Comparison of ENCODE assay signal across 8 cellular contexts in the genomic region with DNA sequence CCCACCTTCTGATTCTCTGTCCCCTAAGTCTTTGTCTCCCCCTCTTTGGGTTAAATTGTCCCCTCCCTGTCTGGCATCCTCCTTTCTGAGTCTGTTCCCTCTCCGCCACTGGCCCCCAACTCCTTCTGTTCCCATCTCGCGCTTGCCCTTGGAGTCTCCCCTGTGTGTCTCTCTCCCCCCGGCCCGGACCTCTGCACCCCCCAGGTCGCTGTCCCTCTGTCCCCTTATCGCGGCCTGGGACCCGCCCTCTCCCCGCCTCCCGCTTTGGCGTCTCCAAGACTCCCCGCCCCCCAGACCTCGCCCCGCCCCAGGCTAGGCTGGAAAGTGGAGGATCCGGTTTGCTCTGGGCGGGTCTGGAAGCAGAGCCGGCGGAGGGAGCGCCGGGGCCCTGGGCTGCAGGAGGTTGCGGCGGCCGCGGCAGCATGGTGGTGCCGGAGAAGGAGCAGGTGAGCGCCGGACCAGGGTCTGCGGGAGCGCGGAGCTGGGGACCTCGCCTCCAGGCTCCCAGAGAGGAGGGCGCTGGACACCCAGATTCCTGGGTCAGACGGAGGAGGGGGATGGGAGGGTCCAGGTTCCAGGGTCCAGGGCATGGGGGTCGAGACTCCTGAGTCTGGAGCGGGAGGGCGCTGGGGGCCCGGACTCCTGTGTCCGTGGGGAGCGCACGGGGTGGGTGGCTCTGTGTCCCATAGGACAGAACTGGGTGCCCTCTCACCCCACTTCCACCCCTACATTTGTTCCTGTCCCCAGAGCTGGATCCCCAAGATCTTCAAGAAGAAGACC. TPM values are rescaled to one million over a fixed set of nuclear protein-coding genes. Genes with fewer than 3 reads are reported as not detected.
DNase-seq lines count a peak whose midpoint lies in the region; ATAC-seq, FAIRE-seq and TF ChIP-seq lines count a peak whose summit lies in the region.

A gene (plus strand): TSS at position 348 of the 780 bp plus-strand sequence. CDS start 75 bp downstream, at position 423.

- peak within 1 kb of the TSS; percentile 63 to 92 (median 76) for H3K4me3 ChIP-seq in BLaER1 treated with 17β-estradiol and CSF1 and Interleukin-3, amounts not matched to agents 10 nM and 100 nM
- H3K4me3 ChIP-seq in ovary (peak within 1 kb of the TSS; percentile 58), aorta (ENCODE audit: low read length in 2 of 2) (peak within 1 kb of the TSS; percentile 54 to 88)

- TF ChIP-seq CTCF in ovary (IDR thresholded peaks at IDR 0.05): no peak

- H3K4me1 ChIP-seq in BLaER1 treated with 17β-estradiol and CSF1 and Interleukin-3, amounts not matched to agents 10 nM and 100 nM: peaks cover 41 to 75% (median 69%) of the 10 kb centered on the region in 10 experiments
- peaks cover 3% of the 10 kb centered on the region for H3K4me1 ChIP-seq in ovary (ENCODE audit: insufficient read depth)
- no peaks in the 10 kb centered on the region for H3K4me1 ChIP-seq in aorta (ENCODE audit: control insufficient read depth in 1 of 2, insufficient read depth in 2 of 2, low read length in 2 of 2)

- peak within 1 kb of the TSS; percentile 32 to 81 (median 70); a peak in 18 of 22 replicates for H3K27ac ChIP-seq in BLaER1 treated with 17β-estradiol and CSF1 and Interleukin-3, amounts not matched to agents 10 nM and 100 nM
- H3K27ac ChIP-seq in ovary (no peak within 1 kb of the TSS), aorta (ENCODE audit: low read depth in 1 of 2, low read length in 2 of 2) (peak within 1 kb of the TSS in 1 of 2 donors; percentile 61)

- no peak for TF ChIP-seq POLR2A in ovary (IDR thresholded peaks at IDR 0.05)

- ATAC-seq in aorta (ENCODE audit: low FRiP score) (peak; percentile 93), HG03571 (IDR thresholded peaks at IDR 0.05; ENCODE audit: unreplicated experiment) (no peak)

- peaks cover 0 to 12% (median 0%) of the 10 kb centered on the region in 11 experiments; a peak in 3 of 22 replicates for H3K36me3 ChIP-seq in BLaER1 treated with 17β-estradiol and CSF1 and Interleukin-3, amounts not matched to agents 10 nM and 100 nM
- H3K36me3 ChIP-seq in ovary: no peaks in the 10 kb centered on the region
- H3K36me3 ChIP-seq in aorta (ENCODE audit: control insufficient read depth in 1 of 2, insufficient read depth in 2 of 2, low read length in 1 of 2): no peaks in the 10 kb centered on the region

- H3K27me3 ChIP-seq in BLaER1 treated with 17β-estradiol and CSF1 and Interleukin-3, amounts not matched to agents 10 nM and 100 nM: peaks cover 0 to 10% (median 0%) of the 10 kb centered on the region in 11 experiments; a peak in 3 of 22 replicates
- H3K27me3 ChIP-seq in ovary: no peaks in the 10 kb centered on the region
- no peaks in the 10 kb centered on the region for H3K27me3 ChIP-seq in aorta (ENCODE audit: control insufficient read depth in 1 of 2, insufficient read depth in 2 of 2, low read length in 1 of 2)

- peak within 1 kb of the TSS; percentile 88 to 98 (median 96) for H3K4me2 ChIP-seq in BLaER1 treated with 17β-estradiol and CSF1 and Interleukin-3, amounts not matched to agents 10 nM and 100 nM

- 1 to 2% (median 1%) methylated on average over 25 to 41 of the region's 41 CpGs for WGBS in ovary, 3 donors
- 1 to 2% methylated on average over 40 to 41 of the region's 41 CpGs for WGBS in aorta, 2 donors

- FAIRE-seq in RCC 7860 (lab: Jason Lieb, UNC): no peak

- no peak for TF ChIP-seq EP300 in ovary (IDR thresholded peaks at IDR 0.05)

- H4K20me1 ChIP-seq in BLaER1 treated with 17β-estradiol and CSF1 and Interleukin-3, amounts not matched to agents 10 nM and 100 nM: peaks cover 0 to 21% (median 0%) of the 10 kb centered on the region in 11 experiments; a peak in 5 of 22 replicates

- DNase-seq in HuH-7.5 (ENCODE audit: low spot score) (peak; percentile 94), RCC 7860 (ENCODE audit: low spot score) (peak; percentile 34), amniotic stem cell (lab: John Stamatoyannopoulos, UW) (peak; percentile 72), cardiac septum (ENCODE audit: low spot score) (peak; percentile 96), ovary (peak; percentile 30 to 78 (median 74)), aorta (peak; percentile 95 to 98)

- no peaks in the 10 kb centered on the region for H3K9me3 ChIP-seq in BLaER1 treated with 17β-estradiol and CSF1 and Interleukin-3, amounts not matched to agents 10 nM and 100 nM (replicated peaks in 1 of 11)
- H3K9me3 ChIP-seq in ovary: no peaks in the 10 kb centered on the region
- no peaks in the 10 kb centered on the region for H3K9me3 ChIP-seq in aorta (ENCODE audit: control insufficient read depth, low read length)

- peak within 1 kb of the TSS; percentile 69 to 85 (median 81) for H3K9ac ChIP-seq in BLaER1 treated with 17β-estradiol and CSF1 and Interleukin-3, amounts not matched to agents 10 nM and 100 nM

- intact Hi-C loops in cardiac septum (cut with DNase I) (loop anchor here (5.0 kb wide), 1 partner anchor 285 kb away; a partner anchor contains a TSS), ovary (cut with DNase I) (no loop called here), aorta (cut with DNase I) (no loop called here)

RNA-seq across cellular contexts. Expression of the gene that starts here (rescaled TPM):
- 44.1 TPM for total RNA-seq in cardiac septum
- 10 to 100 TPM in 2 of 7 donors, 1 to 10 TPM in 5; 1.2 to 12.2 (median 8.2) TPM for total RNA-seq in ovary
- polyA plus RNA-seq in ovary: 1 to 10 TPM; 1.1 to 5.1 TPM
- total RNA-seq in aorta: 10 to 100 TPM; 41.9 to 57.1 TPM
- polyA plus RNA-seq in aorta: 10 to 100 TPM; 21.3 to 59.1 TPM

Comparison
In these comparisons a context has a peak if more than half of its experiments do, and no peak if none do; other contexts are left out.
1. H3K27ac ChIP-seq: peak in BLaER1 treated with 17β-estradiol and CSF1 and Interleukin-3, amounts not matched to agents 10 nM and 100 nM (11 of 11); none in ovary (0 of 2).
2. DNase-seq: peak in every context shown above with its lines; median percentile 96 in aorta; 96 in cardiac septum; 94 in HuH-7.5; 74 in ovary; 72 in amniotic stem cell; 34 in RCC 7860.
3. Peak in every context shown above with its lines, with median percentiles within 50 percentile points of each other: H3K4me3 ChIP-seq.